Comparison of ENCODE assay signal across 8 cellular contexts in genomic region chr18:28175047-28175929, GRCh38. TPM values are rescaled to one million over a fixed set of nuclear protein-coding genes. Genes with fewer than 3 reads are reported as not detected.
DNase-seq lines count a peak whose midpoint lies in the region; ATAC-seq and TF ChIP-seq lines count a peak whose summit lies in the region.

No MANE protein-coding gene starts in this region.

- TF ChIP-seq CTCF in SK-N-SH (IDR thresholded peaks at IDR 0.05), result no peak
- no peak for TF ChIP-seq CTCF in cardiac muscle cell (IDR thresholded peaks at IDR 0.05; ENCODE audit: low read depth, low read length)

- peaks cover 4 to 5% of the 10 kb centered on the region in 2 experiments; a peak in 2 of 4 replicates for H3K4me1 ChIP-seq in SK-N-SH (ENCODE audit: control insufficient read depth in 1 of 2, insufficient read depth in 2 of 2, low read depth in 1 of 2, low read length in 1 of 2)
- peaks cover 31% of the 10 kb centered on the region for H3K4me1 ChIP-seq in cardiac muscle cell (ENCODE audit: low read depth)

- DNase-seq in NCI-H2196 (lab: John Stamatoyannopoulos, UW; ENCODE audit: unreplicated experiment) (peak; percentile 19), NCI-H2196 treated with DMSO at 0.1 percent for 48 hours (lab: John Stamatoyannopoulos, UW; ENCODE audit: unreplicated experiment) (no peak), SK-N-SH (peak; percentile 71), cardiac muscle cell (ENCODE audit: low read depth in 1 of 2, low spot score in 1 of 2) (peak; percentile 69 to 91), retina (peak; percentile 84), cerebellar cortex (ENCODE audit: low spot score) (no peak), H4 (ENCODE audit: low spot score) (no peak)

- peak overlapping the region; percentile 87 for H3K9ac ChIP-seq in SK-N-SH

- 4% methylated on average over 28 of the region's 54 CpGs for WGBS in SK-N-SH (ENCODE audit: low lambda C conversion rate)

- POLR2A ChIA-PET in SK-N-SH (lab: Yijun Ruan, JAX), result no interaction called here

- peak overlapping the region; percentile 87 for H3K4me2 ChIP-seq in SK-N-SH

- no peak for ATAC-seq in HG03565 (IDR thresholded peaks at IDR 0.05; ENCODE audit: unreplicated experiment)

- H3K79me2 ChIP-seq in SK-N-SH (ENCODE audit: insufficient read depth), result peaks cover 85% of the 10 kb centered on the region

- H3K27ac ChIP-seq in SK-N-SH (ENCODE audit: low read depth in 2 of 2, low read length in 1 of 2), result peak overlapping the region; percentile 89 to 94
- H3K27ac ChIP-seq in cardiac muscle cell, result peak overlapping the region; percentile 88

- TF ChIP-seq EP300 in SK-N-SH (IDR thresholded peaks at IDR 0.05; ENCODE audit: borderline replicate concordance in 1 of 2, low read depth in 1 of 2, low read length in 1 of 2), result no peak

- peak overlapping the region; percentile 48; the same call in 1 of the 2 replicates for H2AFZ ChIP-seq in SK-N-SH (ENCODE audit: low read depth)

- CTCF ChIA-PET in SK-N-SH (lab: Yijun Ruan, JAX), result no interaction called here

- peaks cover 56% of the 10 kb centered on the region for H4K20me1 ChIP-seq in SK-N-SH (ENCODE audit: insufficient read depth)

- H3K36me3 ChIP-seq in SK-N-SH (replicated peaks in 1 of 2; ENCODE audit: control insufficient read depth in 1 of 2, insufficient read depth in 2 of 2, low read length in 1 of 2) (peaks cover 7 to 19% of the 10 kb centered on the region in 2 experiments), cardiac muscle cell (no peaks in the 10 kb centered on the region)

- H3K27me3 ChIP-seq in SK-N-SH (ENCODE audit: insufficient read depth) (no peaks in the 10 kb centered on the region), cardiac muscle cell (no peaks in the 10 kb centered on the region)

- 0 out of 2 replicates have a peak, but pooled peaks have one; percentile 6 for TF ChIP-seq RAD21 in SK-N-SH (IDR thresholded peaks at IDR 0.05; ENCODE audit: low read length)

- no peaks in the 10 kb centered on the region for H3K9me2 ChIP-seq in SK-N-SH

- H3K4me3 ChIP-seq in SK-N-SH (ENCODE audit: low read depth in 2 of 2, low read length in 1 of 2) (peak overlapping the region; percentile 87 to 90), cardiac muscle cell (peak overlapping the region; percentile 91)

- H3K9me3 ChIP-seq in SK-N-SH, result no peaks in the 10 kb centered on the region
- H3K9me3 ChIP-seq in cardiac muscle cell (ENCODE audit: low read depth), result no peaks in the 10 kb centered on the region

- H3F3A ChIP-seq in SK-N-SH (replicated peaks; ENCODE audit: insufficient read depth), result peaks cover 17% of the 10 kb centered on the region

TF ChIP-seq in SK-N-SH, 30 proteins besides CTCF, POLR2A, EP300 and RAD21:
- peak; percentile 59 for TF ChIP-seq PBX3 (IDR thresholded peaks at IDR 0.05)
- TF ChIP-seq TEAD4 (IDR thresholded peaks at IDR 0.05; ENCODE audit: borderline replicate concordance, insufficient read depth), result 0 out of 2 replicates have a peak, but pooled peaks have one; percentile 22
- peak; percentile 95 for TF ChIP-seq REST (IDR thresholded peaks at IDR 0.05; ENCODE audit: low read depth, low read length)
- no peak for TF ChIP-seq TAF1 (IDR thresholded peaks at IDR 0.05; ENCODE audit: borderline replicate concordance, low read depth, low read length)
- peak; percentile 19; the same call in 1 of the 2 replicates for TF ChIP-seq MXI1 (IDR thresholded peaks at IDR 0.05; ENCODE audit: low read depth, low read length)
- TF ChIP-seq SIN3A (IDR thresholded peaks at IDR 0.05; ENCODE audit: borderline replicate concordance, low read depth, low read length), result peak; percentile 28; the same call in 1 of the 2 replicates
- no peak for TF ChIP-seq RCOR1 (IDR thresholded peaks at IDR 0.05; ENCODE audit: low read length)
- TF ChIP-seq IRF3 (IDR thresholded peaks at IDR 0.05; ENCODE audit: low read depth, low read length), result no peak
- peak; percentile 40 for TF ChIP-seq CHD2 (IDR thresholded peaks at IDR 0.05; ENCODE audit: low read length, partially characterized antibody)
- no peak for TF ChIP-seq MAX (IDR thresholded peaks at IDR 0.05; ENCODE audit: low read depth)
- no peak for TF ChIP-seq FOXJ3 (CRISPR knock-in tag; IDR thresholded peaks at IDR 0.05)
- no peak for TF ChIP-seq FOSL2 (IDR thresholded peaks at IDR 0.05; ENCODE audit: borderline replicate concordance, low read depth)
- no peak for TF ChIP-seq GABPA (IDR thresholded peaks at IDR 0.05; ENCODE audit: low read depth)

RNA-seq across cellular contexts. Expression of gene CDH2, which starts 1.6 kb away (rescaled TPM):
- polyA plus RNA-seq in SK-N-SH (2012; rRNA removed), result 146 and 186 TPM in 2 replicates
- polyA plus RNA-seq in SK-N-SH (2012; cell fraction: cytosol; rRNA removed), result 189 and 223 TPM in 2 replicates
- 62.9 and 131 TPM in 2 replicates for polyA plus RNA-seq in SK-N-SH (2012; cell fraction: nucleus; rRNA removed)
- total RNA-seq in cardiac muscle cell, result 205 and 267 TPM in 2 replicates
- polyA plus RNA-seq in cardiac muscle cell, result 324 and 381 TPM in 2 replicates
- total RNA-seq in H4 (2014; rRNA removed; shearing (Covaris generic)), result 29.8 and 32.5 TPM in 2 replicates

Comparison
In these comparisons a context has a peak if more than half of its experiments do, and no peak if none do; other contexts are left out.
1. DNase-seq: peak in NCI-H2196 (single experiment), SK-N-SH (single experiment), cardiac muscle cell (2 of 2) and retina (single experiment); none in NCI-H2196 treated with DMSO at 0.1 percent for 48 hours (single experiment), cerebellar cortex (single experiment) and H4 (single experiment).